In the genomic region with DNA sequence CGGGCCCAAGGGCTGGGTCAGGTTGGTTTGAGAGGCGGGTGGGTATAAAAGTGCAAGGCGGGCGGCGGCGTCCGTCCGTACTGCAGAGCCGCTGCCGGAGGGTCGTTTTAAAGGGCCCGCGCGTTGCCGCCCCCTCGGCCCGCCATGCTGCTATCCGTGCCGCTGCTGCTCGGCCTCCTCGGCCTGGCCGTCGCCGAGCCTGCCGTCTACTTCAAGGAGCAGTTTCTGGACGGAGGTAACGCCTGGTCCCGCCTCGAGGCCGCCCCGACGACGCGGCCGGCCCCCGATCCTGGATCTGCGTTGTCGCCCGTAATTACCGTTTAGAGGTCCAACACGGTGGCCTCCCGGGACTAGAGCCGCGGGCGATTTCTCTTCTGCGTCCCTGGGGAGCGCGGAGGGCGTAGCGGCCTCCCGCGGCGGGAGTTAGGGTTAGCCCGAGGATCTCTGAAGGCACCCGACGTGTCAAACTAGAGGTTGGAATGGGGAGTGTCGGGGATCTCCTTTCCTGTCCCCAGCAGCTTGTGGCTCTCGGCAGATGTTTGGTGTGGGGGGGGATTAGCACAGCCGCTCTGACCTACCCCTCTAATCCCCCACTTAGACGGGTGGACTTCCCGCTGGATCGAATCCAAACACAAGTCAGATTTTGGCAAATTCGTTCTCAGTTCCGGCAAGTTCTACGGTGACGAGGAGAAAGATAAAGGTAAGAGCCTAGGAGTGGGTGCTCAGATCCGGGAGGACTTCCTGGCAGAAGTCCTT, we compare ENCODE assay signal across 8 cellular contexts. TPM values are rescaled to one million over a fixed set of nuclear protein-coding genes. Genes with fewer than 3 reads are reported as not detected.
DNase-seq lines count a peak whose midpoint lies in the region; ATAC-seq and TF ChIP-seq lines count a peak whose summit lies in the region.

A gene (plus strand): TSS at position 74 of the 756 bp plus-strand sequence. CDS start 71 bp downstream, at position 145.

- H3K36me3 ChIP-seq in urinary bladder (ENCODE audit: insufficient read depth), result peaks cover 2% of the 10 kb centered on the region

- TF ChIP-seq CTCF in GM10266 (IDR thresholded peaks at IDR 0.05; ENCODE audit: control insufficient read depth, insufficient read depth, low read depth, missing control alignments) (peak; percentile 21), mesothelial cell of epicardium (IDR thresholded peaks at IDR 0.05; ENCODE audit: unreplicated experiment) (no peak)

- peak within 1 kb of the TSS; percentile 85 for H3K27ac ChIP-seq in urinary bladder (ENCODE audit: low read depth)

- ATAC-seq in HG02870 (IDR thresholded peaks at IDR 0.05; ENCODE audit: unreplicated experiment), result peak; percentile 1
- peak; percentile 19 for ATAC-seq in effector memory CD8-positive, alpha-beta T cell (replicated peaks)
- ATAC-seq in HG03378 (IDR thresholded peaks at IDR 0.05; ENCODE audit: unreplicated experiment), result no peak

- H3K4me3 Mint-ChIP-seq in effector memory CD8-positive, alpha-beta T cell, result peak within 1 kb of the TSS; percentile 93 to 99
- H3K4me3 Mint-ChIP-seq in mesothelial cell of epicardium, result peak within 1 kb of the TSS; percentile 99

- under 1% methylated on average over 67 of the region's 67 CpGs for WGBS in urinary bladder

- no peaks in the 10 kb centered on the region for H3K27me3 Mint-ChIP-seq in effector memory CD8-positive, alpha-beta T cell
- H3K27me3 Mint-ChIP-seq in mesothelial cell of epicardium (ENCODE audit: low read depth), result no peaks in the 10 kb centered on the region

- no peak for DNase-seq in GM10266 (ENCODE audit: extremely low spot score)
- DNase-seq in SW480 (ENCODE audit: low spot score), result peak; percentile 59
- DNase-seq in effector memory CD8-positive, alpha-beta T cell, result peak in 2 of 3 experiments; percentile 34 to 41
- no peak for DNase-seq in mesothelial cell of epicardium (ENCODE audit: low spot score in 2 of 2, unreplicated experiment in 2 of 2)
- no peak for DNase-seq in activated gamma-delta T cell (lab: John Stamatoyannopoulos, UW)

- peaks cover 40 to 41% of the 10 kb centered on the region in 2 donors for H3K4me1 Mint-ChIP-seq in effector memory CD8-positive, alpha-beta T cell (ENCODE audit: low read depth in 2 of 2)
- peaks cover 38% of the 10 kb centered on the region for H3K4me1 Mint-ChIP-seq in mesothelial cell of epicardium

- peak within 1 kb of the TSS; percentile 80 for H3K4me3 ChIP-seq in urinary bladder (ENCODE audit: low read depth, low read length)

- H3K36me3 Mint-ChIP-seq in effector memory CD8-positive, alpha-beta T cell (ENCODE audit: insufficient read depth), result peaks cover 61% of the 10 kb centered on the region
- H3K36me3 Mint-ChIP-seq in mesothelial cell of epicardium, result peaks cover 26% of the 10 kb centered on the region

- no peaks in the 10 kb centered on the region for H3K9me3 Mint-ChIP-seq in effector memory CD8-positive, alpha-beta T cell
- no peaks in the 10 kb centered on the region for H3K9me3 Mint-ChIP-seq in mesothelial cell of epicardium

- H3K4me1 ChIP-seq in urinary bladder (ENCODE audit: insufficient read depth), result peaks cover 3% of the 10 kb centered on the region

- H3K27ac Mint-ChIP-seq in effector memory CD8-positive, alpha-beta T cell, result peak within 1 kb of the TSS; percentile 95 to 98
- peak within 1 kb of the TSS; percentile 96 for H3K27ac Mint-ChIP-seq in mesothelial cell of epicardium

RNA-seq across cellular contexts. Expression of the gene that starts here (rescaled TPM):
- 863 to 886 TPM (median 869 TPM) in 3 replicates for total RNA-seq in mesothelial cell of epicardium
- 350 TPM for total RNA-seq in urinary bladder
- 366 TPM for polyA plus RNA-seq in urinary bladder

Comparison
In these comparisons a context has a peak if more than half of its experiments do, and no peak if none do; other contexts are left out.
1. DNase-seq: peak in SW480 (single experiment) and effector memory CD8-positive, alpha-beta T cell (2 of 3); none in GM10266 (single experiment), mesothelial cell of epicardium (0 of 2) and activated gamma-delta T cell (single experiment).